8 cellular contexts compared by ENCODE assay signal in the genomic region with DNA sequence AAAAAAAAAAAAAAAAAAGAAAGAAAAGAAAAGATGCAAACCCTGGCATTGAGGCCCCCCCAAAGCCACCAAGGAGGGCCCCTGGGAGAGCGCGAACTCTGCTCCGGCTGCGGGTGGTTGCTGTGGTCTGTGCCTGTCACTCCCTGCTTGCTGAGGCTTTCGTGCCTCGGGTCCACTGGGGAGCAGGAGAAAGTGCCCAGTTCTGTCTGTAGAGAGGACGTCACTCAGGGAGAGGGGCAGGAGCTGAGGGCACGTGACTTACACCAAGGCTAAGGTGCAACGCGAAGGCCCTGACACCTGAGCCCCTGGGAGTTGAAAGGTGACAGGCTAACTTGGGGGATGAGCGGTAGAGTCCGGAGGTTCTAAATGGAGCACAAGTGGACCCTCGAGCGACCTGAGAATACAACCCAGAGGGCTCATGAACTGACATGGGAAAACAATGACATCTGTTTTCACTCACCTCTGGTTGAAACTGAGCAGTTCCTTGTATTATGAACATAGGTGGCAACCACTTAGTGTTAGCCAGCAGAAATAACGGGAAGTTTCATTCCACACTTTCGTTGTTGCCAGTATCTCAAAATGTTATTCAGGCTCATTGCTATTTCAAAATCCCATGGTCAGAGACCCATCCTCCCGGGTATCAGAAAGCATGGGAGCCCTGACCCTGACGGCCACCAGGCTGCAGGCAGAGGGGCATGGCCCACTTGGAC.
DNase-seq lines count a peak whose midpoint lies in the region; ATAC-seq and TF ChIP-seq lines count a peak whose summit lies in the region.

No MANE protein-coding gene starts in this region.

- H3K4me3 Mint-ChIP-seq in activated CD4-positive, alpha-beta T cell treated with anti-CD3 and anti-CD28 coated beads for 36 hours: peak overlapping the region; percentile 74
- peak overlapping the region; percentile 0 to 53 (median 32) for H3K4me3 Mint-ChIP-seq in nephron

- H3K9me3 Mint-ChIP-seq in activated CD4-positive, alpha-beta T cell treated with anti-CD3 and anti-CD28 coated beads for 36 hours (ENCODE audit: low read depth): peaks cover 4% of the 10 kb centered on the region
- H3K9me3 Mint-ChIP-seq in nephron: peaks cover 2% of the 10 kb centered on the region

- H3K36me3 Mint-ChIP-seq in activated CD4-positive, alpha-beta T cell treated with anti-CD3 and anti-CD28 coated beads for 36 hours (ENCODE audit: low read depth): peaks cover 3% of the 10 kb centered on the region
- no peaks in the 10 kb centered on the region for H3K36me3 Mint-ChIP-seq in nephron (ENCODE audit: low read depth)

- H3K4me1 Mint-ChIP-seq in activated CD4-positive, alpha-beta T cell treated with anti-CD3 and anti-CD28 coated beads for 36 hours: peaks cover 72% of the 10 kb centered on the region
- peaks cover 14% of the 10 kb centered on the region for H3K4me1 Mint-ChIP-seq in nephron

- H3K27me3 Mint-ChIP-seq in activated CD4-positive, alpha-beta T cell treated with anti-CD3 and anti-CD28 coated beads for 36 hours: no peaks in the 10 kb centered on the region
- peaks cover 26% of the 10 kb centered on the region for H3K27me3 Mint-ChIP-seq in nephron (ENCODE audit: low read depth)

- TF ChIP-seq CTCF in nephron (IDR thresholded peaks at IDR 0.05; ENCODE audit: unreplicated experiment in 3 of 3): no peak

- POLR2A ChIA-PET in activated CD4-positive, alpha-beta T cell treated with anti-CD3 and anti-CD28 coated beads for 36 hours (lab: Charles Lee): interaction anchor here (0.7 kb wide), 1 partner anchor 121 kb away, joined by 7 read pairs; no protein-coding TSS in a partner anchor

- peak overlapping the region; percentile 97 for H3K27ac Mint-ChIP-seq in activated CD4-positive, alpha-beta T cell treated with anti-CD3 and anti-CD28 coated beads for 36 hours
- peak overlapping the region in 1 of 3 experiments; percentile 3 for H3K27ac Mint-ChIP-seq in nephron

- no peak for ATAC-seq in activated CD4-positive, alpha-beta T cell treated with anti-CD3 and anti-CD28 coated beads for 36 hours
- ATAC-seq in HG03064 (IDR thresholded peaks at IDR 0.05; ENCODE audit: low read depth, unreplicated experiment): peak; percentile 30

- CTCF ChIA-PET in activated CD4-positive, alpha-beta T cell treated with anti-CD3 and anti-CD28 coated beads for 36 hours (lab: Charles Lee): interaction anchor here (0.8 to 1.7 kb wide), 5 partner anchors 8 to 164 kb away, joined by 3 to 6 read pairs (median 4); no protein-coding TSS in a partner anchor

- peak; percentile 25 for DNase-seq in activated CD4-positive, alpha-beta T cell treated with anti-CD3 and anti-CD28 coated beads for 36 hours
- DNase-seq in activated CD4-positive, alpha-beta T cell treated with anti-CD3 and anti-CD28 coated beads, Interleukin-2, amount 50 U/mL, for 4 hours: no peak
- peak; percentile 66 for DNase-seq in activated CD8-positive, alpha-beta memory T cell treated with anti-CD3 and anti-CD28 coated beads, Interleukin-2, amount 50 U/mL, for 48 hours
- DNase-seq in amygdala (lab: John Stamatoyannopoulos, UW): no peak
- no peak for DNase-seq in middle frontal gyrus (ENCODE audit: extremely low spot score, low spot score)
- no peak for DNase-seq in activated CD4-positive, alpha-beta T cell treated with anti-CD3 and anti-CD28 coated beads for 48 hours

- intact Hi-C loops in activated CD4-positive, alpha-beta T cell treated with anti-CD3 and anti-CD28 coated beads for 36 hours (cut with DNase I, micrococcal nuclease): loop anchor here (1.0 to 10.0 kb wide), 11 partner anchors 10 to 860 kb away; a partner anchor contains a TSS

Comparison
In these comparisons a context has a peak if more than half of its experiments do, and no peak if none do; other contexts are left out.
1. DNase-seq: peak in activated CD4-positive, alpha-beta T cell treated with anti-CD3 and anti-CD28 coated beads for 36 hours (single experiment) and activated CD8-positive, alpha-beta memory T cell treated with anti-CD3 and anti-CD28 coated beads, Interleukin-2, amount 50 U/mL, for 48 hours (single experiment); none in activated CD4-positive, alpha-beta T cell treated with anti-CD3 and anti-CD28 coated beads, Interleukin-2, amount 50 U/mL, for 4 hours (0 of 2), amygdala (0 of 56), middle frontal gyrus (single experiment) and activated CD4-positive, alpha-beta T cell treated with anti-CD3 and anti-CD28 coated beads for 48 hours (single experiment).